ENCODE assay signal across 28 cellular contexts in the genomic region with DNA sequence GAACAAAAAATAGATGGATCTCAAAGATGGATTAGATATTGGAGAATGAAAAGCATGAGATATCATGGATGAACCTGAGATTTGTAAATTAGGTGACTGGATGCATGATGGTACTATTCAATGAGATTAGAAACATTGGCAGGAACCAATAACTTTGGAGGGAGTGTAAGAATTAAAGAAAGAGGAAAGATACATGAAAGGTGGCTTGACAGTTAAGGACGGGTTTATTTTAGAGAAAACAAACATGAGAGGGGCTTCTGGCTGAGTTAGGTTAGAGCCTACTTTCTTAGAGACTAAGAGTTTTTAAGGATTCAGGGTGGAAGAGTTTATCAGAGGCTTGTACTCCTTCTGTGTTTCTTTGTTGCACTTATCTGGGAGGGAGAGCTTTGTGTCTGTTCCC. TPM values are rescaled to one million over a fixed set of nuclear protein-coding genes. Genes with fewer than 3 reads are reported as not detected.
"Had no signal": no experiment of that assay in that cellular context is flagged by ENCODE, and none has a peak within 500 bp of the region (broad histone marks: within the 10 kb centered on the region; RNA-seq: fewer than 3 reads in every experiment).

No MANE protein-coding gene starts in this region.

- H3K27ac Mint-ChIP-seq: activated CD8-positive, alpha-beta T cell treated with anti-CD3 and anti-CD28 coated beads for 36 hours; activated naive CD8-positive, alpha-beta T cell; activated T-helper 17 cell treated with anti-CD3 and anti-CD28 coated beads, Interleukin-2, amount 50 U/mL, for 72 hours; effector memory CD8-positive, alpha-beta T cell had no signal

- H3K36me3 ChIP-seq: esophagus muscularis mucosa, gastrocnemius medialis, heart left ventricle had no signal

- H3K4me1 ChIP-seq: body of pancreas, esophagus muscularis mucosa, foreskin keratinocyte, gastrocnemius medialis, heart left ventricle had no signal

- FAIRE-seq: colon had no signal

- H3K4me1 Mint-ChIP-seq: activated T-helper 17 cell treated with anti-CD3 and anti-CD28 coated beads, Interleukin-2, amount 50 U/mL, for 72 hours had no signal

- DNase-seq: activated CD4-positive, alpha-beta T cell treated with anti-CD3 and anti-CD28 coated beads for 48 hours; activated CD4-positive, alpha-beta T cell treated with anti-CD3 and anti-CD28 coated beads, Interleukin-2, amount 50 U/mL, for 1 hour; activated CD4-positive, alpha-beta T cell treated with anti-CD3 and anti-CD28 coated beads, Interleukin-2, amount 50 U/mL, for 48 hours; activated CD8-positive, alpha-beta memory T cell treated with anti-CD3 and anti-CD28 coated beads for 24 hours; activated CD8-positive, alpha-beta T cell treated with anti-CD3 and anti-CD28 coated beads for 36 hours; activated effector memory CD4-positive, alpha-beta T cell treated with Interleukin-2 at 50 U/mL for 16 hours; activated gamma-delta T cell treated with Interleukin-2 at 50 U/mL for 16 hours; activated naive CD4-positive, alpha-beta T cell treated with anti-CD3 and anti-CD28 coated beads, Interleukin-2, amount 50 U/mL, for 16 hours; activated naive CD4-positive, alpha-beta T cell treated with Interleukin-2 at 50 U/mL for 16 hours; activated T-cell treated with anti-CD3 and anti-CD28 coated beads, Interleukin-2, amount 50 U/mL, for 4 hours; amniotic stem cell; anterior cingulate cortex; body of pancreas; caudate nucleus; cortex of kidney; dermis blood vessel endothelial cell; effector CD4-positive, alpha-beta T cell; effector memory CD8-positive, alpha-beta T cell; foreskin keratinocyte; gastrocnemius medialis; glutamatergic neuron; heart left ventricle; T-helper 2 cell had no signal

- H3K4me3 Mint-ChIP-seq: activated CD8-positive, alpha-beta T cell treated with anti-CD3 and anti-CD28 coated beads for 36 hours; activated naive CD8-positive, alpha-beta T cell; activated T-cell treated with anti-CD3 and anti-CD28 coated beads, Interleukin-2, amount 50 U/mL, for 4 hours; activated T-helper 17 cell treated with anti-CD3 and anti-CD28 coated beads, Interleukin-2, amount 50 U/mL, for 72 hours; effector memory CD8-positive, alpha-beta T cell had no signal

- H3K27me3 ChIP-seq: body of pancreas had no signal

- H3K9me3 Mint-ChIP-seq: activated CD8-positive, alpha-beta T cell treated with anti-CD3 and anti-CD28 coated beads for 36 hours; activated T-cell treated with anti-CD3 and anti-CD28 coated beads, Interleukin-2, amount 50 U/mL, for 4 hours; activated T-helper 17 cell treated with anti-CD3 and anti-CD28 coated beads, Interleukin-2, amount 50 U/mL, for 72 hours; effector memory CD8-positive, alpha-beta T cell had no signal

- H3K36me3 Mint-ChIP-seq: activated naive CD8-positive, alpha-beta T cell had no signal

- ATAC-seq: activated CD8-positive, alpha-beta T cell treated with anti-CD3 and anti-CD28 coated beads for 36 hours; activated T-cell treated with anti-CD3 and anti-CD28 coated beads, Interleukin-2, amount 50 U/mL, for 4 hours; activated T-helper 17 cell treated with anti-CD3 and anti-CD28 coated beads, Interleukin-2, amount 50 U/mL, for 72 hours; body of pancreas; effector memory CD8-positive, alpha-beta T cell; foreskin keratinocyte; gastrocnemius medialis; heart left ventricle had no signal

- H3K9me3 ChIP-seq: body of pancreas, esophagus muscularis mucosa, gastrocnemius medialis had no signal

- H3K4me3 ChIP-seq: body of pancreas, esophagus muscularis mucosa, gastrocnemius medialis, heart left ventricle had no signal

- H3K27ac ChIP-seq: body of pancreas, esophagus muscularis mucosa, foreskin keratinocyte, gastrocnemius medialis, heart left ventricle had no signal

RNA-seq across cellular contexts. Expression of gene CR2, which starts 26.3 kb away (rescaled TPM):
- total RNA-seq: body of pancreas, chondrocyte, dermis blood vessel endothelial cell, foreskin keratinocyte had no signal
- polyA plus RNA-seq: foreskin keratinocyte had no signal
